17 cellular contexts compared by ENCODE assay signal in the genomic region with DNA sequence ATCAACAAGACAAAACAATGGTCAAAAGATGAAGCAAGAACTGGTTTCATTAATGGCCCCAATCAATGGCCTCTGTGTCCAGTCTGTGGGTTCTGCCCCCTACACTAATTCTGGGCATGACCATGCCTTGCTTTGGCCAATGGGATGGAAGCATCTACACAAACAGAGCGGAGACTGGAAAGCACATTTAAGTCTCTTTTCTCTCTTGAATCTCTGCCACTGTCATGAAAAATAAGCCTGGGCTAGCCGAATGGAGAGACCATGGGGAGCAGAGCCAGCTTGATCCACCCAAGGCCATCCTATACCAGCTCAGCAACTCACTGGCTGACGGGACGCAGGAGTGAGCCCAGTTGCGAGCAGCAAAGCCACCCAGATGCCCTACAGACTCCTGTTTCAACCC.
"Had no signal": no experiment of that assay in that cellular context is flagged by ENCODE, and none has a peak within 500 bp of the region (broad histone marks: within the 10 kb centered on the region; RNA-seq: fewer than 3 reads in every experiment).

No MANE protein-coding gene starts in this region.

- ATAC-seq: activated CD4-positive, alpha-beta T cell treated with anti-CD3 and anti-CD28 coated beads for 36 hours; body of pancreas; heart right ventricle; left cardiac atrium; lower lobe of right lung; naive thymus-derived CD8-positive, alpha-beta T cell had no signal

- H3K9me3 ChIP-seq: body of pancreas, esophagus squamous epithelium, heart right ventricle, lower lobe of right lung, stomach, tibial artery, uterus had no signal

- H3K27me3 ChIP-seq: body of pancreas, esophagus squamous epithelium, heart right ventricle, stomach, tibial artery, uterus had no signal

- H3K27ac ChIP-seq: body of pancreas, esophagus squamous epithelium, heart right ventricle, lower lobe of right lung, SK-N-MC, stomach, tibial artery, uterus, VCaP had no signal

- H3K4me1 ChIP-seq: body of pancreas, esophagus squamous epithelium, heart right ventricle, lower lobe of right lung, tibial artery, uterus had no signal

- H3K36me3 ChIP-seq: lower lobe of right lung, uterus had no signal

- H3K4me3 ChIP-seq: body of pancreas, esophagus squamous epithelium, heart right ventricle, lower lobe of right lung, SK-N-MC, stomach, tibial artery, uterus had no signal

- DNase-seq: activated CD4-positive, alpha-beta memory T cell treated with anti-CD3 and anti-CD28 coated beads, Interleukin-2, amount 10 ng/mL, durations not matched to agents 7 days and 5 days; activated CD4-positive, alpha-beta T cell treated with anti-CD3 and anti-CD28 coated beads for 36 hours; activated naive CD4-positive, alpha-beta T cell treated with Interleukin-2 at 50 U/mL for 16 hours; body of pancreas; dermis blood vessel endothelial cell; esophagus squamous epithelium; foreskin fibroblast; heart right ventricle; left cardiac atrium; lower lobe of right lung; naive thymus-derived CD8-positive, alpha-beta T cell; stomach; T-helper 1 cell; tibial artery; uterus had no signal
